Comparison of ENCODE assay signal across 18 cellular contexts in the genomic region with DNA sequence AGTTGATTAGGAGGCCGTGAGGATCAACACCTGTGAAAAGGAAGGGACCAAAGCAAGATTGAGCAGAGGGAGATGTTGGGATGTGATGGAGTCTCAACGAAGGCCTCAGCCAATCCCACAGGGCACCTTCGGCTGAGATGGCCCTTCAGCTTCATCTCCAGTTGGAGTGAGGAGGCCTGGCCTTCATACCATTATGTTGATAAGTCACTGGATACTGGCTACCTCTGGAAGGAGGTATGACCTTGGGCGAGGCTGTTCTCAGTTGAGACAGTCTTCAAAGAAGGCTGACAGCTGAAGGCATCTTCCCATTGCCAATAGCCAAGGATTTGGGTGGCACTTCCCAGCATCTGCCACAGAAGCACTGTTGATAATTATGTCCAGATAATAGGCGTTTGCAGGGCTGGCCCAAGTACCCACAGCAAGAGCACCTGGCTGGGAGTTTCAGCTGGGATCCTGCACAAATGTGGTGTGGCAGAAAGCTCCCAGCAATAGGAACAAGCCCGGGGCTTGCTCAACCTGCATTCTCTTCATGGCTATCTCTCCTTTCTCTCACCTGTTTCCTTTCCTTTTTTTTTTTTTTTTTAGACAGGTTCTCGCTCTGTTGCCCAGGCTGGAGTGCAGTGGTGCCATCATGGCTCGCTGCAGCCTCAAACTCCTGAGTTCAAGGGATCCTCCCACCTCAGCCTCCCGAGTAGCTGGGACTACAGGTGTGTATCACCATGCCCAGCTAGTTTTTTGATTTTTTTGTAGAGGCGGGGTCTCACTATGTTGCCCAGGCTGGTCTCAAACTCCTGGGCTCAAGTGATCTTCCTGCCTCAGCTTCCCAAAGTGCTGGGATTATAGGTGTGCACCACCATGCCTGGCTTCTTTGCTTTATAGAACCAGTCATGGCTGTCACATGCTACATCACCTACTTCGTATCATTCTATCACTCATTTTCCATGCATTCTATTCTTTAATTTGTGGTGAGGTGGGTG. TPM values are rescaled to one million over a fixed set of nuclear protein-coding genes. Genes with fewer than 3 reads are reported as not detected.
A peak's percentile ranks its signal among the peaks of the same experiment; 100 is the strongest.
DNase-seq lines count a peak whose midpoint lies in the region; ATAC-seq and TF ChIP-seq lines count a peak whose summit lies in the region.
"Had no signal": no experiment of that assay in that cellular context is flagged by ENCODE, and none has a peak within 500 bp of the region (broad histone marks: within the 10 kb centered on the region; RNA-seq: fewer than 3 reads in every experiment).

No MANE protein-coding gene starts in this region.

- no peak overlapping the region for H2AFZ ChIP-seq in OCI-LY3 (ENCODE audit: low read depth, low read length)

- DNase-seq in left ventricle myocardium superior (peak; percentile 3), right cardiac atrium (no peak), memory B cell (ENCODE audit: low spot score in 2 of 2) (no peak), vagina (ENCODE audit: extremely low spot score in 2 of 2) (peak; percentile 31 to 71), DMS153 (lab: John Stamatoyannopoulos, UW) (no peak)
- DNase-seq in activated CD4-positive, alpha-beta T cell treated with anti-CD3 and anti-CD28 coated beads, Interleukin-2, amount 50 U/mL, for 48 hours, result no peak
- DNase-seq: CD4-positive, alpha-beta memory T cell; HCEC 1CT; NCI-H1048; NCI-H2171 treated with DMSO at 0.1 percent for 48 hours; spleen; T-helper 1 cell had no signal

- TF ChIP-seq CTCF in OCI-LY3 (IDR thresholded peaks at IDR 0.05; ENCODE audit: low read depth, low read length), result no peak
- TF ChIP-seq CTCF in vagina (IDR thresholded peaks at IDR 0.05), result no peak

- no peak overlapping the region for H3K9ac ChIP-seq in OCI-LY3 (ENCODE audit: low read length)
- H3K9ac ChIP-seq: KMS-11 had no signal

- H3K27ac Mint-ChIP-seq in memory B cell, result peak overlapping the region; percentile 9

- no peak overlapping the region for H3K4me3 ChIP-seq in right cardiac atrium (ENCODE audit: low read length)
- no peak overlapping the region for H3K4me3 ChIP-seq in OCI-LY3 (ENCODE audit: low read length)
- H3K4me3 ChIP-seq in vagina, result no peak overlapping the region
- H3K4me3 ChIP-seq: ascending aorta, pancreas, spleen had no signal

- H3K4me3 Mint-ChIP-seq in memory B cell, result no peak overlapping the region
- H3K4me3 Mint-ChIP-seq: CD4-positive, alpha-beta memory T cell had no signal

- H3K27ac ChIP-seq in right cardiac atrium (ENCODE audit: low read length), result no peak overlapping the region
- no peak overlapping the region for H3K27ac ChIP-seq in OCI-LY3 (ENCODE audit: low read length)
- no peak overlapping the region for H3K27ac ChIP-seq in vagina
- H3K27ac ChIP-seq: ascending aorta, KMS-11, pancreas, spleen, VCaP had no signal

- ATAC-seq in left ventricle myocardium superior (no peak), right cardiac atrium (no peak), memory B cell (ENCODE audit: low read depth) (no peak), GM21390 (IDR thresholded peaks at IDR 0.05; ENCODE audit: unreplicated experiment) (no peak)
- ATAC-seq: pancreas had no signal

- intact Hi-C loops in left ventricle myocardium superior (cut with micrococcal nuclease), result no loop called here
- intact Hi-C loops in right cardiac atrium (cut with DNase I), result no loop called here
- intact Hi-C loops in vagina (cut with DNase I), result no loop called here

- H3K9me3 ChIP-seq in right cardiac atrium (ENCODE audit: control insufficient read depth, low read length), result no peaks in the 10 kb centered on the region
- H3K9me3 ChIP-seq in OCI-LY3 (ENCODE audit: insufficient read depth, low read length), result no peaks in the 10 kb centered on the region
- no peaks in the 10 kb centered on the region for H3K9me3 ChIP-seq in vagina
- H3K9me3 ChIP-seq: ascending aorta, pancreas, spleen had no signal

- TF ChIP-seq POLR2A in vagina (IDR thresholded peaks at IDR 0.05), result no peak

- no peaks in the 10 kb centered on the region for H3K27me3 ChIP-seq in right cardiac atrium (ENCODE audit: control insufficient read depth, insufficient read depth)
- H3K27me3 ChIP-seq in OCI-LY3 (ENCODE audit: low read depth, low read length), result no peaks in the 10 kb centered on the region
- H3K27me3 ChIP-seq in vagina, result no peaks in the 10 kb centered on the region
- H3K27me3 ChIP-seq: ascending aorta, pancreas, spleen had no signal

- H3K9me3 Mint-ChIP-seq in memory B cell, result no peaks in the 10 kb centered on the region
- H3K9me3 Mint-ChIP-seq: CD4-positive, alpha-beta memory T cell had no signal

- H4K20me1 ChIP-seq in OCI-LY3 (ENCODE audit: insufficient read depth, low read length), result no peaks in the 10 kb centered on the region

- no peaks in the 10 kb centered on the region for H3K79me2 ChIP-seq in OCI-LY3 (ENCODE audit: low read length)

- H3K4me1 Mint-ChIP-seq in memory B cell, result peaks cover 26% of the 10 kb centered on the region

- 93% methylated on average over 11 of the region's 11 CpGs for WGBS in right cardiac atrium

- H3K4me2 ChIP-seq in OCI-LY3 (ENCODE audit: low read length), result peak overlapping the region; percentile 71
- H3K4me2 ChIP-seq: KMS-11 had no signal

- H3K36me3 ChIP-seq in OCI-LY3 (replicated peaks; ENCODE audit: low read depth, low read length) (no peaks in the 10 kb centered on the region), vagina (no peaks in the 10 kb centered on the region)
- H3K36me3 ChIP-seq: ascending aorta, pancreas, spleen had no signal

- peaks cover 4% of the 10 kb centered on the region for H3K27me3 Mint-ChIP-seq in memory B cell

- H3K4me1 ChIP-seq in right cardiac atrium (ENCODE audit: control insufficient read depth, insufficient read depth, low read length), result peaks cover 6% of the 10 kb centered on the region
- H3K4me1 ChIP-seq in OCI-LY3 (ENCODE audit: low read length), result peaks cover 39% of the 10 kb centered on the region
- H3K4me1 ChIP-seq in vagina, result peaks cover 26% of the 10 kb centered on the region
- H3K4me1 ChIP-seq: pancreas had no signal

- no peaks in the 10 kb centered on the region for H3K36me3 Mint-ChIP-seq in memory B cell
- H3K36me3 Mint-ChIP-seq: CD4-positive, alpha-beta memory T cell had no signal

RNA-seq across cellular contexts. Expression of gene MAP3K14, which starts 18.2 kb away (rescaled TPM):
- total RNA-seq in left ventricle myocardium superior (16.6 TPM), right cardiac atrium (10 to 100 TPM; 12.2 to 17.1 (median 15.1) TPM), vagina (9.8 TPM)
- polyA plus RNA-seq in right cardiac atrium, result 10.8 TPM

Comparison
In these comparisons a context has a peak if more than half of its experiments do, and no peak if none do; other contexts are left out.
1. DNase-seq: peak in left ventricle myocardium superior (single experiment) and vagina (2 of 2); none in right cardiac atrium (0 of 3), memory B cell (0 of 2), activated CD4-positive, alpha-beta T cell treated with anti-CD3 and anti-CD28 coated beads, Interleukin-2, amount 50 U/mL, for 48 hours (0 of 2) and DMS153 (single experiment).